22 cellular contexts compared by ENCODE assay signal in the genomic region with DNA sequence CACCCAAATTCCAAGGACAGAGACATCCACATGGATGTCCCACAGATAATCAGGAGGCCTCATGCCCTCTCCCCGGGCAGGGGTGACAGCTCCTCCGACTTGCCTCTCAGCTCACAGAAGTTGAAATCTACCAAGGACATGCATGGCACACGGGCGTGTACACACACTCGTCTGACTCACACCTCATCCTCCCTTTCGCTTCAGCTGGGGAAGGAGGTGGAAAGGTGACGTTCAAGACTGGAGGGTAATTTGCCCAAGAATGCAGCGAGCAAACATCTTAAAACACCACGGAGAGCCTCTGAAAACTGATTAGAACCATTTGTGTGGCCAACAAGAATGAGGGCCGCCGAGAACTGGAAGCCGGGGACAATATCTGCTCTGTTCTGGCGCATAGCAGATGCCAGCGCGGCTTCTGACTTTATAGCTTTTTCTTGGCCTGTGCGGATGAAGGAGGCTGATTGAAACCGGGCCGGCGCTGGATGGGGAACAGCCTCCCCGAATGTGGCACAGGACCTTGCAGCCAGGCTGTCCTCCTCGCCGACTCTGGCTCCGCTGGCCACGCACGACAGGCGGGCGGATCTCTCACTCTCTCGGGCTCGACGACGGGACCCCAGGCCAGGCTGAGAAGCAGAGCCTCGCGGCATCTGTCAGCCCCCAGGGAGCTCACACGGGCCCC.
A peak's percentile ranks its signal among the peaks of the same experiment; 100 is the strongest.
DNase-seq lines count a peak whose midpoint lies in the region; ATAC-seq and TF ChIP-seq lines count a peak whose summit lies in the region.
"Had no signal": no experiment of that assay in that cellular context is flagged by ENCODE, and none has a peak within 500 bp of the region (broad histone marks: within the 10 kb centered on the region; RNA-seq: fewer than 3 reads in every experiment).

No MANE protein-coding gene starts in this region.

- intact Hi-C loops in mucosa of descending colon (cut with DNase I, micrococcal nuclease): no loop called here
- intact Hi-C loops in activated CD4-positive, alpha-beta T cell treated with anti-CD3 and anti-CD28 coated beads, Interleukin-2, amount 10 ng/mL, durations not matched to agents 24 days and 14 days (cut with micrococcal nuclease): no loop called here

- no peak for DNase-seq in GM23338 (ENCODE audit: low spot score)
- DNase-seq in brain microvascular endothelial cell: no peak
- no peak for DNase-seq in mucosa of descending colon
- DNase-seq in suprapubic skin (ENCODE audit: low spot score in 2 of 2): no peak
- DNase-seq in activated CD4-positive, alpha-beta T cell treated with anti-CD3 and anti-CD28 coated beads, Interleukin-2, amount 10 ng/mL, durations not matched to agents 24 days and 14 days: no peak
- no peak for DNase-seq in NCI-H2171 (lab: John Stamatoyannopoulos, UW)
- no peak for DNase-seq in NCI-H446 treated with DMSO at 0.1 percent for 48 hours (lab: John Stamatoyannopoulos, UW)
- DNase-seq: activated CD4-positive, alpha-beta T cell treated with anti-CD3 and anti-CD28 coated beads for 48 hours; activated naive CD4-positive, alpha-beta T cell treated with Interleukin-2 at 50 U/mL for 16 hours; activated T-cell treated with anti-CD3 and anti-CD28 coated beads, Interleukin-2, amount 50 U/mL, for 4 hours; cortex of kidney; GOT3; NCI-H187 treated with DMSO at 0.1 percent for 48 hours; NCI-H2227 treated with DMSO at 0.1 percent for 48 hours; NCI-H774; T-helper 17 cell had no signal

- H3K9me3 ChIP-seq in mucosa of descending colon: no peaks in the 10 kb centered on the region
- H3K9me3 ChIP-seq in suprapubic skin: no peaks in the 10 kb centered on the region

- in situ Hi-C loops in brain microvascular endothelial cell (cut with HindIII; ENCODE audit: low pct_ligation_motif_present, low sequenced_read_pairs): no loop called here

- H3K27ac ChIP-seq in GM23338 (ENCODE audit: low read depth) (no peak overlapping the region), brain microvascular endothelial cell (no peak overlapping the region), suprapubic skin (no peak overlapping the region)
- H3K27ac ChIP-seq: C4-2B, neural progenitor cell, RWPE1, SK-N-MC had no signal

- H3K4me2 ChIP-seq in GM23338: no peak overlapping the region
- H3K4me2 ChIP-seq: neural progenitor cell had no signal

- H3K9me3 Mint-ChIP-seq in GM23338: no peaks in the 10 kb centered on the region
- no peaks in the 10 kb centered on the region for H3K9me3 Mint-ChIP-seq in activated CD4-positive, alpha-beta T cell treated with anti-CD3 and anti-CD28 coated beads, Interleukin-2, amount 10 ng/mL, durations not matched to agents 24 days and 14 days
- H3K9me3 Mint-ChIP-seq: activated T-cell treated with anti-CD3 and anti-CD28 coated beads, Interleukin-2, amount 50 U/mL, for 4 hours; neural progenitor cell had no signal

- no peaks in the 10 kb centered on the region for H3F3A ChIP-seq in GM23338 (replicated peaks; ENCODE audit: low read depth)

- no peaks in the 10 kb centered on the region for H3K27me3 Mint-ChIP-seq in GM23338 (ENCODE audit: insufficient read depth, low read depth, poor library complexity)
- H3K27me3 Mint-ChIP-seq in activated CD4-positive, alpha-beta T cell treated with anti-CD3 and anti-CD28 coated beads, Interleukin-2, amount 10 ng/mL, durations not matched to agents 24 days and 14 days: no peaks in the 10 kb centered on the region
- H3K27me3 Mint-ChIP-seq: progenitor cell of endocrine pancreas, T-helper 17 cell had no signal

- ATAC-seq in GM23338 (peak; percentile 37; the same call in 2 of the 3 replicates), mucosa of descending colon (peak; percentile 11), GM18502 (IDR thresholded peaks at IDR 0.05; ENCODE audit: poor library complexity, unreplicated experiment) (no peak)
- ATAC-seq: activated T-cell treated with anti-CD3 and anti-CD28 coated beads, Interleukin-2, amount 50 U/mL, for 4 hours; T-helper 17 cell had no signal

- H3K4me1 Mint-ChIP-seq in GM23338: no peaks in the 10 kb centered on the region
- H3K4me1 Mint-ChIP-seq in activated CD4-positive, alpha-beta T cell treated with anti-CD3 and anti-CD28 coated beads, Interleukin-2, amount 10 ng/mL, durations not matched to agents 24 days and 14 days: no peaks in the 10 kb centered on the region
- H3K4me1 Mint-ChIP-seq: neural progenitor cell, T-helper 17 cell had no signal

- 64% methylated on average over 21 of the region's 34 CpGs for WGBS in suprapubic skin

- no peak for TF ChIP-seq POLR2A in suprapubic skin (IDR thresholded peaks at IDR 0.05)

- H3K4me3 Mint-ChIP-seq in GM23338: no peak overlapping the region
- no peak overlapping the region for H3K4me3 Mint-ChIP-seq in activated CD4-positive, alpha-beta T cell treated with anti-CD3 and anti-CD28 coated beads, Interleukin-2, amount 10 ng/mL, durations not matched to agents 24 days and 14 days
- H3K4me3 Mint-ChIP-seq: activated T-cell treated with anti-CD3 and anti-CD28 coated beads, Interleukin-2, amount 50 U/mL, for 4 hours; neural progenitor cell; T-helper 17 cell had no signal

- peaks cover 8% of the 10 kb centered on the region; the same call in 1 of the 2 replicates for H3K9me2 ChIP-seq in GM23338 (ENCODE audit: insufficient read depth)

- no peaks in the 10 kb centered on the region for H4K20me1 ChIP-seq in GM23338 (replicated peaks; ENCODE audit: insufficient read depth)

- no peaks in the 10 kb centered on the region for H3K79me2 ChIP-seq in GM23338 (replicated peaks; ENCODE audit: insufficient read depth)

- H3K27ac Mint-ChIP-seq in GM23338: no peak overlapping the region
- no peak overlapping the region for H3K27ac Mint-ChIP-seq in activated CD4-positive, alpha-beta T cell treated with anti-CD3 and anti-CD28 coated beads, Interleukin-2, amount 10 ng/mL, durations not matched to agents 24 days and 14 days
- H3K27ac Mint-ChIP-seq: neural progenitor cell, progenitor cell of endocrine pancreas, T-helper 17 cell had no signal

- TF ChIP-seq EP300 in suprapubic skin (IDR thresholded peaks at IDR 0.05): no peak

- no peak overlapping the region; the same call in 1 of the 2 replicates for H2AFZ ChIP-seq in GM23338
- H2AFZ ChIP-seq: neural progenitor cell had no signal

- H3K4me3 ChIP-seq in GM23338: no peak overlapping the region
- H3K4me3 ChIP-seq in brain microvascular endothelial cell (ENCODE audit: low read depth, low read length): peak overlapping the region; percentile 31
- no peak overlapping the region for H3K4me3 ChIP-seq in mucosa of descending colon
- H3K4me3 ChIP-seq in suprapubic skin: peak overlapping the region; percentile 18
- H3K4me3 ChIP-seq: neural progenitor cell, SK-N-MC had no signal

- no peaks in the 10 kb centered on the region for H3K36me3 ChIP-seq in GM23338 (ENCODE audit: insufficient read depth)
- no peaks in the 10 kb centered on the region for H3K36me3 ChIP-seq in brain microvascular endothelial cell (replicated peaks)
- no peaks in the 10 kb centered on the region for H3K36me3 ChIP-seq in mucosa of descending colon (ENCODE audit: low read depth)
- H3K36me3 ChIP-seq in suprapubic skin: no peaks in the 10 kb centered on the region
- H3K36me3 ChIP-seq: neural progenitor cell had no signal

- H3K4me1 ChIP-seq in GM23338 (ENCODE audit: insufficient read depth) (no peaks in the 10 kb centered on the region), mucosa of descending colon (ENCODE audit: low read depth) (no peaks in the 10 kb centered on the region), suprapubic skin (no peaks in the 10 kb centered on the region)
- H3K4me1 ChIP-seq: neural progenitor cell had no signal

- TF ChIP-seq CTCF in GM23338 (conservative IDR thresholded peaks at IDR 0.05; ENCODE audit: low read depth in 2 of 2): no peak
- no peak for TF ChIP-seq CTCF in brain microvascular endothelial cell (IDR thresholded peaks at IDR 0.05; ENCODE audit: low read depth, low read length, missing control alignments)
- no peak for TF ChIP-seq CTCF in mucosa of descending colon (IDR thresholded peaks at IDR 0.05)
- no peak for TF ChIP-seq CTCF in suprapubic skin (IDR thresholded peaks at IDR 0.05)

- no peaks in the 10 kb centered on the region for H3K36me3 Mint-ChIP-seq in GM23338 (ENCODE audit: low read depth)
- no peaks in the 10 kb centered on the region for H3K36me3 Mint-ChIP-seq in activated CD4-positive, alpha-beta T cell treated with anti-CD3 and anti-CD28 coated beads, Interleukin-2, amount 10 ng/mL, durations not matched to agents 24 days and 14 days (ENCODE audit: low read depth)
- H3K36me3 Mint-ChIP-seq: neural progenitor cell had no signal

- H3K27me3 ChIP-seq in GM23338 (ENCODE audit: insufficient read depth) (no peaks in the 10 kb centered on the region), brain microvascular endothelial cell (replicated peaks) (no peaks in the 10 kb centered on the region), suprapubic skin (no peaks in the 10 kb centered on the region)
- H3K27me3 ChIP-seq: neural progenitor cell had no signal

TF ChIP-seq in GM23338, 12 proteins besides CTCF, POLR2A, EP300 and RAD21 (continues in another document):
- TF ChIP-seq POLR2AphosphoS5 (IDR thresholded peaks at IDR 0.05; ENCODE audit: low read depth) (no peak), ZNF331 (CRISPR knock-in tag; IDR thresholded peaks at IDR 0.05; ENCODE audit: low read depth) (no peak), JUNB (IDR thresholded peaks at IDR 0.05; ENCODE audit: unreplicated experiment) (no peak), NANOG (IDR thresholded peaks at IDR 0.05; ENCODE audit: borderline replicate concordance) (no peak)
- TF ChIP-seq, protein P1, sequence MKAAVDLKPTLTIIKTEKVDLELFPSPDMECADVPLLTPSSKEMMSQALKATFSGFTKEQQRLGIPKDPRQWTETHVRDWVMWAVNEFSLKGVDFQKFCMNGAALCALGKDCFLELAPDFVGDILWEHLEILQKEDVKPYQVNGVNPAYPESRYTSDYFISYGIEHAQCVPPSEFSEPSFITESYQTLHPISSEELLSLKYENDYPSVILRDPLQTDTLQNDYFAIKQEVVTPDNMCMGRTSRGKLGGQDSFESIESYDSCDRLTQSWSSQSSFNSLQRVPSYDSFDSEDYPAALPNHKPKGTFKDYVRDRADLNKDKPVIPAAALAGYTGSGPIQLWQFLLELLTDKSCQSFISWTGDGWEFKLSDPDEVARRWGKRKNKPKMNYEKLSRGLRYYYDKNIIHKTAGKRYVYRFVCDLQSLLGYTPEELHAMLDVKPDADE (IDR thresholded peaks at IDR 0.05): no peak

Comparison
In these comparisons a context has a peak if more than half of its experiments do, and no peak if none do; other contexts are left out.
1. H3K4me3 ChIP-seq: peak in brain microvascular endothelial cell (single experiment) and suprapubic skin (single experiment); none in GM23338 (single experiment) and mucosa of descending colon (single experiment).